Comparison of ENCODE assay signal across 25 cellular contexts in the genomic region with DNA sequence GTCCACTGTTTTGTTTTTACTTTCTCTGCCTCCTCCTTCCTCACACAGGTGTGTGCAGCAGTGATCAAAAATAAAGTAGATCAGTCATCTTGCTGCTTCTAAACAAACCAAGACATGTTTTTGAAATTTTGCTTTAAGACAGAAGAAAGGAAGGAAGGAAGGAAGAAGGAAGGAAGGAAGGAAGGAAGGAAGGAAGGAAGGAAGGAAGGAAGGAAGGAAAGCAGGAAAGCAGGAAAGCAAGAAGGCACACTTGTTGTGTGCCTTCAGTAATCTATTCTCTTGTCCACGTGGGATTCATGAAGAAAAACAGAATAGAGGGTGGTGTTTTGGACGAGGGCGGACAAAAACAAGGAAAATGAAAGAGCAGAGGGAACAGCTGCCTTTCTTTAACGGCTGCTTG.
"Had no signal": no experiment of that assay in that cellular context is flagged by ENCODE, and none has a peak within 500 bp of the region (broad histone marks: within the 10 kb centered on the region; RNA-seq: fewer than 3 reads in every experiment).

No MANE protein-coding gene starts in this region.

- H3K9me3 Mint-ChIP-seq: activated CD4-positive, alpha-beta memory T cell treated with anti-CD3 and anti-CD28 coated beads for 36 hours; activated naive CD8-positive, alpha-beta T cell treated with anti-CD3 and anti-CD28 coated beads, Interleukin-2, amount 10 ng/mL, durations not matched to agents 7 days and 5 days; central memory CD8-positive, alpha-beta T cell had no signal

- H3K27ac Mint-ChIP-seq: activated B cell treated with CpG ODN at 0.5 μM for 24 hours; activated CD4-positive, alpha-beta memory T cell treated with anti-CD3 and anti-CD28 coated beads for 36 hours; activated CD4-positive, alpha-beta T cell treated with anti-CD3 and anti-CD28 coated beads, Interleukin-2, amount 10 ng/mL, durations not matched to agents 7 days and 5 days; activated naive CD8-positive, alpha-beta T cell treated with anti-CD3 and anti-CD28 coated beads, Interleukin-2, amount 10 ng/mL, durations not matched to agents 7 days and 5 days; IgD-negative memory B cell; T-cell had no signal

- H3K36me3 Mint-ChIP-seq: activated CD4-positive, alpha-beta memory T cell treated with anti-CD3 and anti-CD28 coated beads for 36 hours; activated naive CD8-positive, alpha-beta T cell treated with anti-CD3 and anti-CD28 coated beads, Interleukin-2, amount 10 ng/mL, durations not matched to agents 7 days and 5 days; IgD-negative memory B cell; T-cell had no signal

- H3K4me1 Mint-ChIP-seq: activated B cell treated with CpG ODN at 0.5 μM for 24 hours; activated CD4-positive, alpha-beta T cell treated with anti-CD3 and anti-CD28 coated beads, Interleukin-2, amount 10 ng/mL, durations not matched to agents 7 days and 5 days; activated naive CD8-positive, alpha-beta T cell treated with anti-CD3 and anti-CD28 coated beads, Interleukin-2, amount 10 ng/mL, durations not matched to agents 7 days and 5 days; central memory CD8-positive, alpha-beta T cell; IgD-negative memory B cell; T-cell had no signal

- H3K27me3 Mint-ChIP-seq: activated B cell treated with CpG ODN at 0.5 μM for 24 hours; activated CD4-positive, alpha-beta T cell treated with anti-CD3 and anti-CD28 coated beads, Interleukin-2, amount 10 ng/mL, durations not matched to agents 7 days and 5 days; IgD-negative memory B cell had no signal

- H3K4me3 Mint-ChIP-seq: activated B cell treated with CpG ODN at 0.5 μM for 24 hours; activated CD4-positive, alpha-beta memory T cell treated with anti-CD3 and anti-CD28 coated beads for 36 hours; activated CD4-positive, alpha-beta T cell treated with anti-CD3 and anti-CD28 coated beads, Interleukin-2, amount 10 ng/mL, durations not matched to agents 7 days and 5 days; activated naive CD8-positive, alpha-beta T cell treated with anti-CD3 and anti-CD28 coated beads, Interleukin-2, amount 10 ng/mL, durations not matched to agents 7 days and 5 days; activated T-cell treated with anti-CD3 and anti-CD28 coated beads, Interleukin-2, amount 50 U/mL, for 4 hours; central memory CD8-positive, alpha-beta T cell; IgD-negative memory B cell; T-cell had no signal

- DNase-seq: activated B cell treated with CpG ODN at 0.5 μM for 24 hours; activated CD4-positive, alpha-beta memory T cell treated with anti-CD3 and anti-CD28 coated beads for 36 hours; activated CD4-positive, alpha-beta T cell treated with anti-CD3 and anti-CD28 coated beads, Interleukin-2, amount 10 ng/mL, durations not matched to agents 7 days and 5 days; activated CD8-positive, alpha-beta memory T cell treated with anti-CD3 and anti-CD28 coated beads for 24 hours; activated effector memory CD4-positive, alpha-beta T cell treated with anti-CD3 and anti-CD28 coated beads, Interleukin-2, amount 50 U/mL, for 16 hours; activated naive CD4-positive, alpha-beta T cell treated with Interleukin-2 at 50 U/mL for 16 hours; activated naive CD8-positive, alpha-beta T cell treated with anti-CD3 and anti-CD28 coated beads, Interleukin-2, amount 10 ng/mL, durations not matched to agents 7 days and 5 days; activated T-cell treated with anti-CD3 and anti-CD28 coated beads, Interleukin-2, amount 50 U/mL, for 4 hours; aorta; KG1; NCI-H1092; NCI-H1436; NCI-H1694 treated with DMSO at 0.1 percent for 48 hours; NCI-H2029 treated with DMSO at 0.1 percent for 48 hours; NCI-H345; NCI-H510A; NCI-H526 treated with DMSO at 0.1 percent for 48 hours; NCI-H82; PC-3; SHP77 treated with DMSO at 0.1 percent for 48 hours; T-cell; T-helper 2 cell; T1000 had no signal

- ATAC-seq: activated T-cell treated with anti-CD3 and anti-CD28 coated beads, Interleukin-2, amount 50 U/mL, for 4 hours; PC-3; T-cell had no signal
